9 cellular contexts compared by ENCODE assay signal in genomic region chr16:1493746-1494094, GRCh38. TPM values are rescaled to one million over a fixed set of nuclear protein-coding genes. Genes with fewer than 3 reads are reported as not detected.
A peak's percentile ranks its signal among the peaks of the same experiment; 100 is the strongest.
DNase-seq lines count a peak whose midpoint lies in the region; ATAC-seq and TF ChIP-seq lines count a peak whose summit lies in the region.
"Had no signal": no experiment of that assay in that cellular context is flagged by ENCODE, and none has a peak within 500 bp of the region (broad histone marks: within the 10 kb centered on the region; RNA-seq: fewer than 3 reads in every experiment).

No MANE protein-coding gene starts in this region.

- no peak overlapping the region for H3K4me3 ChIP-seq in CD4-positive, CD25-positive, alpha-beta regulatory T cell (ENCODE audit: low read depth, low read length)
- peak overlapping the region; percentile 72 to 84 (median 79) for H3K4me3 ChIP-seq in sigmoid colon

- no peak for TF ChIP-seq CTCF in sigmoid colon (IDR thresholded peaks at IDR 0.05)

- no peaks in the 10 kb centered on the region for H3K36me3 ChIP-seq in CD4-positive, CD25-positive, alpha-beta regulatory T cell (ENCODE audit: control insufficient read depth, insufficient read depth, low read length)
- peaks cover 8 to 41% (median 22%) of the 10 kb centered on the region in 4 donors for H3K36me3 ChIP-seq in sigmoid colon

- WGBS in sigmoid colon, 2 donors, result 1% methylated on average over 30 of the region's 30 CpGs

- H3K27me3 ChIP-seq in CD4-positive, CD25-positive, alpha-beta regulatory T cell (ENCODE audit: control insufficient read depth, insufficient read depth, low read length), result no peaks in the 10 kb centered on the region
- no peaks in the 10 kb centered on the region for H3K27me3 ChIP-seq in sigmoid colon

- no peaks in the 10 kb centered on the region for H3K9me3 ChIP-seq in CD4-positive, CD25-positive, alpha-beta regulatory T cell (ENCODE audit: control insufficient read depth in 2 of 2, low read length in 2 of 2)
- H3K9me3 ChIP-seq in sigmoid colon, result no peaks in the 10 kb centered on the region

- DNase-seq in CD4-positive, CD25-positive, alpha-beta regulatory T cell, result peak in 1 of 3 donors; percentile 27
- DNase-seq in HEK293T (ENCODE audit: extremely low spot score) (peak; percentile 31), left cardiac atrium (no peak), sigmoid colon (no peak), SW480 (ENCODE audit: low spot score) (no peak)
- DNase-seq in activated CD4-positive, alpha-beta memory T cell treated with anti-CD3 and anti-CD28 coated beads, Interleukin-2, amount 10 ng/mL, durations not matched to agents 7 days and 5 days, result no peak

- H3K27ac Mint-ChIP-seq in CD4-positive, CD25-positive, alpha-beta regulatory T cell, result peak overlapping the region in 1 of 3 donors; percentile 36
- H3K27ac Mint-ChIP-seq in activated CD4-positive, alpha-beta memory T cell treated with anti-CD3 and anti-CD28 coated beads, Interleukin-2, amount 10 ng/mL, durations not matched to agents 7 days and 5 days, result peak overlapping the region; percentile 70

- intact Hi-C loops in left cardiac atrium (cut with DNase I) (loop anchor here in 1 of 2 donors (5.0 kb wide), 1 partner anchor 39 kb away; the partner anchor contains the start of gene TMEM204), sigmoid colon (cut with DNase I) (loop anchor here (5.0 kb wide), 1 partner anchor 119 kb away; the partner anchor contains the start of genes CRAMP1 and IFT140)

- no peak for TF ChIP-seq EP300 in sigmoid colon (IDR thresholded peaks at IDR 0.05)

- TF ChIP-seq POLR2A in sigmoid colon (IDR thresholded peaks at IDR 0.05), result no peak

- H3K27me3 Mint-ChIP-seq in CD4-positive, CD25-positive, alpha-beta regulatory T cell, result no peaks in the 10 kb centered on the region
- no peaks in the 10 kb centered on the region for H3K27me3 Mint-ChIP-seq in activated CD4-positive, alpha-beta memory T cell treated with anti-CD3 and anti-CD28 coated beads, Interleukin-2, amount 10 ng/mL, durations not matched to agents 7 days and 5 days

- H3K9me3 Mint-ChIP-seq in CD4-positive, CD25-positive, alpha-beta regulatory T cell, result no peaks in the 10 kb centered on the region
- H3K9me3 Mint-ChIP-seq in activated CD4-positive, alpha-beta memory T cell treated with anti-CD3 and anti-CD28 coated beads, Interleukin-2, amount 10 ng/mL, durations not matched to agents 7 days and 5 days, result no peaks in the 10 kb centered on the region

- CTCF ChIA-PET in HEK293T (lab: Yijun Ruan, JAX), result no interaction called here
- CTCF ChIA-PET in activated CD4-positive, alpha-beta memory T cell treated with anti-CD3 and anti-CD28 coated beads, Interleukin-2, amount 10 ng/mL, durations not matched to agents 7 days and 5 days (lab: Charles Lee), result interaction anchor here (1.3 kb wide), 1 partner anchor 115 kb away, joined by 3 read pairs; no protein-coding TSS in a partner anchor

- peak overlapping the region; percentile 91 for H3K27ac ChIP-seq in CD4-positive, CD25-positive, alpha-beta regulatory T cell (ENCODE audit: insufficient read depth, low read length, poor library complexity, severe bottlenecking)
- H3K27ac ChIP-seq in sigmoid colon, result peak overlapping the region; percentile 87 to 93 (median 88)

- peaks cover 20% of the 10 kb centered on the region for H3K4me1 ChIP-seq in CD4-positive, CD25-positive, alpha-beta regulatory T cell (ENCODE audit: control insufficient read depth, insufficient read depth, low read length, poor library complexity, severe bottlenecking)
- peaks cover 0 to 30% (median 25%) of the 10 kb centered on the region in 4 donors for H3K4me1 ChIP-seq in sigmoid colon

- no peaks in the 10 kb centered on the region for H3K36me3 Mint-ChIP-seq in CD4-positive, CD25-positive, alpha-beta regulatory T cell
- peaks cover 12% of the 10 kb centered on the region for H3K36me3 Mint-ChIP-seq in activated CD4-positive, alpha-beta memory T cell treated with anti-CD3 and anti-CD28 coated beads, Interleukin-2, amount 10 ng/mL, durations not matched to agents 7 days and 5 days (ENCODE audit: low read depth)

- peak in 1 of 2 donors; percentile 2 for ATAC-seq in CD4-positive, CD25-positive, alpha-beta regulatory T cell (ENCODE audit: low read depth in 2 of 2)
- ATAC-seq in left cardiac atrium (peak; percentile 13 to 17), GM21423 (IDR thresholded peaks at IDR 0.05; ENCODE audit: unreplicated experiment) (no peak), HG03342 (IDR thresholded peaks at IDR 0.05; ENCODE audit: unreplicated experiment) (no peak)

- peak overlapping the region; percentile 35 to 97 (median 87) for H3K4me3 Mint-ChIP-seq in CD4-positive, CD25-positive, alpha-beta regulatory T cell
- peak overlapping the region; percentile 94 for H3K4me3 Mint-ChIP-seq in activated CD4-positive, alpha-beta memory T cell treated with anti-CD3 and anti-CD28 coated beads, Interleukin-2, amount 10 ng/mL, durations not matched to agents 7 days and 5 days

- peaks cover 5 to 22% (median 7%) of the 10 kb centered on the region in 4 donors for H3K4me1 Mint-ChIP-seq in CD4-positive, CD25-positive, alpha-beta regulatory T cell
- H3K4me1 Mint-ChIP-seq in activated CD4-positive, alpha-beta memory T cell treated with anti-CD3 and anti-CD28 coated beads, Interleukin-2, amount 10 ng/mL, durations not matched to agents 7 days and 5 days, result peaks cover 20% of the 10 kb centered on the region

- POLR2A ChIA-PET in HEK293T (lab: Yijun Ruan, JAX), result interaction anchor here (1.0 to 2.3 kb wide), 8 partner anchors 9 to 213 kb away, joined by 3 to 8 read pairs (median 4); partner anchors contain the start of gene MAPK8IP3
- POLR2A ChIA-PET in activated CD4-positive, alpha-beta memory T cell treated with anti-CD3 and anti-CD28 coated beads, Interleukin-2, amount 10 ng/mL, durations not matched to agents 7 days and 5 days (lab: Charles Lee), result interaction anchor here (0.9 to 2.5 kb wide), 9 partner anchors 9 to 212 kb away, joined by 3 to 22 read pairs (median 6); partner anchors contain the start of genes CRAMP1, IFT140, JPT2 and MAPK8IP3

TF ChIP-seq in HEK293T, 16 proteins besides CTCF, POLR2A, EP300 and RAD21:
- TF ChIP-seq ARNT (IDR thresholded peaks at IDR 0.05) (no peak), FOXM1 (IDR thresholded peaks at IDR 0.05; ENCODE audit: borderline replicate concordance) (no peak), HDGF (IDR thresholded peaks at IDR 0.05; ENCODE audit: borderline replicate concordance) (no peak), TARDBP (IDR thresholded peaks at IDR 0.05) (no peak), ZNF384 (IDR thresholded peaks at IDR 0.05) (no peak)

RNA-seq across cellular contexts. Expression of gene TELO2, which starts 0.6 kb away (rescaled TPM):
- total RNA-seq in CD4-positive, CD25-positive, alpha-beta regulatory T cell, result 27.4 TPM
- polyA plus RNA-seq in CD4-positive, CD25-positive, alpha-beta regulatory T cell, result 10 to 100 TPM in 3 of 4 donors, 1 to 10 TPM in 1; 9.1 to 15.2 (median 11.6) TPM
- 10 to 100 TPM; 49.4 to 51.9 TPM for total RNA-seq in activated CD4-positive, alpha-beta memory T cell treated with anti-CD3 and anti-CD28 coated beads, Interleukin-2, amount 10 ng/mL, durations not matched to agents 7 days and 5 days
- total RNA-seq in left cardiac atrium (10 to 100 TPM; 17.9 to 22.2 TPM), sigmoid colon (10 to 100 TPM; 12.5 to 31.3 (median 18.1) TPM)
- 10 to 100 TPM; 10.4 to 60.3 (median 12.0) TPM for polyA plus RNA-seq in sigmoid colon

RNA-seq across cellular contexts. Expression of gene PTX4, which starts 5.0 kb away (rescaled TPM):
- not detected for total RNA-seq in CD4-positive, CD25-positive, alpha-beta regulatory T cell
- not detected for polyA plus RNA-seq in CD4-positive, CD25-positive, alpha-beta regulatory T cell
- total RNA-seq in activated CD4-positive, alpha-beta memory T cell treated with anti-CD3 and anti-CD28 coated beads, Interleukin-2, amount 10 ng/mL, durations not matched to agents 7 days and 5 days, result not detected
- total RNA-seq in left cardiac atrium, result under 1 TPM in 1 of 2 donors, not detected in 1; 0.21 TPM
- not detected for total RNA-seq in sigmoid colon
- not detected for polyA plus RNA-seq in sigmoid colon

RNA-seq across cellular contexts. Expression of gene CLCN7, which starts 18.9 kb away (rescaled TPM):
- total RNA-seq in CD4-positive, CD25-positive, alpha-beta regulatory T cell, result 104 TPM
- polyA plus RNA-seq in CD4-positive, CD25-positive, alpha-beta regulatory T cell, result 10 to 100 TPM; 22.0 to 24.9 (median 23.5) TPM
- 10 to 100 TPM; 44.2 to 49.4 TPM for total RNA-seq in activated CD4-positive, alpha-beta memory T cell treated with anti-CD3 and anti-CD28 coated beads, Interleukin-2, amount 10 ng/mL, durations not matched to agents 7 days and 5 days
- total RNA-seq in left cardiac atrium (10 to 100 TPM; 43.0 to 49.7 TPM), sigmoid colon (10 to 100 TPM; 31.0 to 78.7 (median 42.2) TPM)
- 10 to 100 TPM in 1 of 3 donors, 1 to 10 TPM in 2; 4.2 to 55.4 (median 5.5) TPM for polyA plus RNA-seq in sigmoid colon

RNA-seq across cellular contexts. Expression of gene TMEM204, which starts 39.7 kb away (rescaled TPM):
- 25.8 TPM for total RNA-seq in CD4-positive, CD25-positive, alpha-beta regulatory T cell
- polyA plus RNA-seq in CD4-positive, CD25-positive, alpha-beta regulatory T cell, result 10 to 100 TPM; 59.8 to 97.4 (median 69.1) TPM
- total RNA-seq in activated CD4-positive, alpha-beta memory T cell treated with anti-CD3 and anti-CD28 coated beads, Interleukin-2, amount 10 ng/mL, durations not matched to agents 7 days and 5 days, result 10 to 100 TPM; 42.9 to 43.5 TPM
- total RNA-seq in left cardiac atrium (10 to 100 TPM; 26.7 to 29.4 TPM), sigmoid colon (10 to 100 TPM; 38.0 to 46.0 (median 42.3) TPM)
- 10 to 100 TPM in 2 of 3 donors, 1 to 10 TPM in 1; 2.5 to 16.2 (median 15.7) TPM for polyA plus RNA-seq in sigmoid colon
- total RNA-seq: NCI-H460 had no signal

RNA-seq across cellular contexts. Expression of gene CCDC154, which starts 49.4 kb away (rescaled TPM):
- 2.6 TPM for total RNA-seq in CD4-positive, CD25-positive, alpha-beta regulatory T cell
- polyA plus RNA-seq in CD4-positive, CD25-positive, alpha-beta regulatory T cell, result not detected
- 1 to 10 TPM; 1.6 to 2.2 TPM for total RNA-seq in activated CD4-positive, alpha-beta memory T cell treated with anti-CD3 and anti-CD28 coated beads, Interleukin-2, amount 10 ng/mL, durations not matched to agents 7 days and 5 days
- total RNA-seq in left cardiac atrium (1 to 10 TPM in 1 of 2 donors, under 1 TPM in 1; 0.68 to 1.1 TPM), sigmoid colon (under 1 TPM in 1 of 4 donors, not detected in 3; 0.55 TPM)
- 1 to 10 TPM in 1 of 3 donors, not detected in 2; 1.4 TPM for polyA plus RNA-seq in sigmoid colon

Comparison
In these comparisons a context has a peak if more than half of its experiments do, and no peak if none do; other contexts are left out.
1. ATAC-seq: peak in left cardiac atrium (2 of 2); none in GM21423 (single experiment) and HG03342 (single experiment).